ENCODE assay signal across 20 cellular contexts in genomic region chr5:159605585-159605984, GRCh38.
DNase-seq lines count a peak whose midpoint lies in the region; ATAC-seq and TF ChIP-seq lines count a peak whose summit lies in the region.
"Had no signal": no experiment of that assay in that cellular context is flagged by ENCODE, and none has a peak within 500 bp of the region (broad histone marks: within the 10 kb centered on the region; RNA-seq: fewer than 3 reads in every experiment).

No MANE protein-coding gene starts in this region.

- TF ChIP-seq CTCF in astrocyte of the spinal cord (IDR thresholded peaks at IDR 0.05; ENCODE audit: low read depth, low read length) (no peak), heart right ventricle (IDR thresholded peaks at IDR 0.05) (no peak), ovary (IDR thresholded peaks at IDR 0.05) (no peak)

- no peak overlapping the region for H3K4me3 Mint-ChIP-seq in T-helper 17 cell
- H3K4me3 Mint-ChIP-seq: activated naive CD8-positive, alpha-beta T cell; central memory CD8-positive, alpha-beta T cell had no signal

- peaks cover 7% of the 10 kb centered on the region for H3K27me3 Mint-ChIP-seq in T-helper 17 cell
- H3K27me3 Mint-ChIP-seq: activated naive CD8-positive, alpha-beta T cell; central memory CD8-positive, alpha-beta T cell had no signal

- H3K36me3 Mint-ChIP-seq in T-helper 17 cell (ENCODE audit: low read depth) = no peaks in the 10 kb centered on the region

- no peak for TF ChIP-seq POLR2A in ovary (IDR thresholded peaks at IDR 0.05)
- TF ChIP-seq POLR2A in erythroblast (IDR thresholded peaks at IDR 0.05; ENCODE audit: low read length) = no peak

- H3K4me3 ChIP-seq in astrocyte of the spinal cord (ENCODE audit: low read depth, low read length) (no peak overlapping the region), heart right ventricle (no peak overlapping the region), ovary (no peak overlapping the region)
- H3K4me3 ChIP-seq: PC-9 had no signal

- H3K27me3 ChIP-seq in heart right ventricle = no peaks in the 10 kb centered on the region
- H3K27me3 ChIP-seq in ovary = no peaks in the 10 kb centered on the region

- intact Hi-C loops in heart right ventricle (cut with DNase I) = loop anchor here in 2 of 10 donors (5.0 kb wide), 1 partner anchor 42 kb away; no protein-coding TSS in a partner anchor
- intact Hi-C loops in ovary (cut with DNase I) = no loop called here

- H3K9me3 ChIP-seq in heart right ventricle = peaks cover 0 to 25% (median 6%) of the 10 kb centered on the region in 11 donors
- no peaks in the 10 kb centered on the region for H3K9me3 ChIP-seq in ovary
- H3K9me3 ChIP-seq in T-helper 17 cell (ENCODE audit: control insufficient read depth, low read length, poor library complexity, severe bottlenecking) = no peaks in the 10 kb centered on the region

- TF ChIP-seq EP300 in ovary (IDR thresholded peaks at IDR 0.05) = no peak

- no peaks in the 10 kb centered on the region for H3K36me3 ChIP-seq in heart right ventricle
- H3K36me3 ChIP-seq in ovary = no peaks in the 10 kb centered on the region

- H3K27ac Mint-ChIP-seq in T-helper 17 cell = no peak overlapping the region

- H3K4me1 ChIP-seq in heart right ventricle = peaks cover 0 to 21% (median 13%) of the 10 kb centered on the region in 9 donors
- peaks cover 2% of the 10 kb centered on the region for H3K4me1 ChIP-seq in ovary (ENCODE audit: insufficient read depth)
- H3K4me1 ChIP-seq: Caco-2 had no signal

- in situ Hi-C loops in astrocyte of the spinal cord (cut with HindIII; ENCODE audit: low sequenced_read_pairs) = no loop called here

- H3K4me1 Mint-ChIP-seq in T-helper 17 cell = no peaks in the 10 kb centered on the region
- H3K4me1 Mint-ChIP-seq: central memory CD8-positive, alpha-beta T cell had no signal

- H3K27ac ChIP-seq in heart right ventricle = peak overlapping the region in 9 of 10 donors; percentile 1 to 85 (median 65)
- H3K27ac ChIP-seq in ovary = no peak overlapping the region
- H3K27ac ChIP-seq: PC-9 had no signal

- DNase-seq in EL (peak; percentile 48), astrocyte of the spinal cord (ENCODE audit: low read depth, low spot score) (peak; percentile 56), heart right ventricle (peak in 1 of 2 donors; percentile 78), ovary (peak in 3 of 5 donors; percentile 16 to 28 (median 24)), superior temporal gyrus (ENCODE audit: extremely low spot score) (no peak), T-helper 17 cell (no peak), erythroblast (lab: John Stamatoyannopoulos, UW) (no peak)
- DNase-seq in activated CD4-positive, alpha-beta T cell treated with anti-CD3 and anti-CD28 coated beads, Interleukin-2, amount 50 U/mL, for 48 hours = no peak
- DNase-seq: Caco-2; effector memory CD4-positive, alpha-beta T cell; H7; hypothalamus; kidney; NCI-H1105; PC-9; stimulated activated CD4-positive, alpha-beta T cell treated with anti-CD3 and anti-CD28 coated beads, Interleukin-4, amount 100 ng/mL, for 24 hours; T1000 had no signal

- 14 to 20% methylated on average over 3 of the region's 3 CpGs for WGBS in heart right ventricle, 2 donors
- 11 to 23% (median 13%) methylated on average over 3 of the region's 3 CpGs for WGBS in ovary, 3 donors

- peak; percentile 84 to 99 (median 96) for ATAC-seq in heart right ventricle
- ATAC-seq in T-helper 17 cell = no peak
- ATAC-seq: activated CD4-positive, CD25-positive, alpha-beta regulatory T cell treated with anti-CD3 and anti-CD28 coated beads, Interleukin-2, amount 50 U/mL, for 24 hours had no signal

Comparison
In these comparisons a context has a peak if more than half of its experiments do, and no peak if none do; other contexts are left out.
1. DNase-seq: peak in EL (single experiment), astrocyte of the spinal cord (single experiment) and ovary (3 of 5); none in activated CD4-positive, alpha-beta T cell treated with anti-CD3 and anti-CD28 coated beads, Interleukin-2, amount 50 U/mL, for 48 hours (0 of 2), superior temporal gyrus (single experiment), T-helper 17 cell (0 of 3) and erythroblast (0 of 2).
2. H3K27ac ChIP-seq: peak in heart right ventricle (9 of 10); none in ovary (0 of 2).